Comparison of ENCODE assay signal across 24 cellular contexts in the genomic region with DNA sequence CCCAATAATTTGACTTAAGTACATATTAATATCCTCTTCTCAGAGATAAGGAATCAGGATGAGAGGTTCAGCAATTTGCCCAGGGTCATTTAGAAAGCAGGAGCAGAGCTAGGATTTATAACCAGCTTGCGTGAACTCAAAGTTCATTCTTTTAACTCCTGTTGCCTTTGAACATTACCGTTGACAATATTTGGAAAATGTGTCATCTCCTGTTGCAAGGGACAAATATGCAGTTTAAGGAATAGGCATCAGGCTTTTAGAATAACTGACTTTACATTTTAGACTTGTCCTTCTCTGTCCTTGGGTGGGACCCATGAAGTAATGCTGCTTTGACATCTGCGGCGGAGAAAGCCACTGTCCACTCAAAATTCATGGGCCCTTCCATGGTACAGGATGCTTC.
"Had no signal": no experiment of that assay in that cellular context is flagged by ENCODE, and none has a peak within 500 bp of the region (broad histone marks: within the 10 kb centered on the region; RNA-seq: fewer than 3 reads in every experiment).

No MANE protein-coding gene starts in this region.

- H3K4me1 Mint-ChIP-seq: memory B cell; naive B cell; stimulated activated naive B cell treated with anti-CD40 and anti-IgM and Interleukin-4, amounts not matched to agents 10 μg/mL and 1 μg/mL and 100 μg/mL, for 72 hours had no signal

- H3K27ac Mint-ChIP-seq: memory B cell; naive B cell; natural killer cell treated with Interleukin-12 subunit alpha and Interleukin-12 subunit beta and Interleukin-15 and Interleukin-18, amount 100 ng/mL, for 72 hours; stimulated activated naive B cell treated with anti-CD40 and anti-IgM and Interleukin-4, amounts not matched to agents 10 μg/mL and 1 μg/mL and 100 μg/mL, for 72 hours; stimulated activated naive CD8-positive, alpha-beta T cell treated with anti-CD3 and anti-CD28 coated beads, Interleukin-15, Interleukin-2, amounts not matched to agents 100 ng/mL and 50 ng/mL, for 24 hours had no signal

- H3K27ac ChIP-seq: dorsolateral prefrontal cortex, ovary, psoas muscle, skin epidermis, spleen, thoracic aorta, tibial nerve, upper lobe of right lung, uterus had no signal

- ATAC-seq: mucosa of descending colon; psoas muscle; right cardiac atrium; stimulated activated naive B cell treated with anti-CD40 and anti-IgM and Interleukin-4, amounts not matched to agents 10 μg/mL and 1 μg/mL and 100 μg/mL, for 72 hours; upper lobe of right lung had no signal

- H3K27me3 ChIP-seq: ovary, tibial nerve, uterus had no signal

- FAIRE-seq: colon, frontal cortex, keratinocyte had no signal

- H3K4me3 Mint-ChIP-seq: memory B cell; natural killer cell treated with Interleukin-12 subunit alpha and Interleukin-12 subunit beta and Interleukin-15 and Interleukin-18, amount 100 ng/mL, for 72 hours; stimulated activated naive B cell treated with anti-CD40 and anti-IgM and Interleukin-4, amounts not matched to agents 10 μg/mL and 1 μg/mL and 100 μg/mL, for 72 hours; stimulated activated naive CD8-positive, alpha-beta T cell treated with anti-CD3 and anti-CD28 coated beads, Interleukin-15, Interleukin-2, amounts not matched to agents 100 ng/mL and 50 ng/mL, for 24 hours had no signal

- H3K36me3 Mint-ChIP-seq: naive B cell; natural killer cell treated with Interleukin-12 subunit alpha and Interleukin-12 subunit beta and Interleukin-15 and Interleukin-18, amount 100 ng/mL, for 72 hours; stimulated activated naive B cell treated with anti-CD40 and anti-IgM and Interleukin-4, amounts not matched to agents 10 μg/mL and 1 μg/mL and 100 μg/mL, for 72 hours had no signal

- H3K9me3 ChIP-seq: mucosa of descending colon, ovary, psoas muscle, spleen, thoracic aorta, tibial nerve, upper lobe of right lung, uterus had no signal

- H3K4me1 ChIP-seq: psoas muscle, spleen, tibial nerve, upper lobe of right lung, uterus had no signal

- H3K4me3 ChIP-seq: dorsolateral prefrontal cortex, lung, mucosa of descending colon, ovary, psoas muscle, skin epidermis, spleen, thoracic aorta, tibial nerve, upper lobe of right lung, uterus had no signal

- H3K9me3 Mint-ChIP-seq: natural killer cell treated with Interleukin-12 subunit alpha and Interleukin-12 subunit beta and Interleukin-15 and Interleukin-18, amount 100 ng/mL, for 72 hours; stimulated activated naive B cell treated with anti-CD40 and anti-IgM and Interleukin-4, amounts not matched to agents 10 μg/mL and 1 μg/mL and 100 μg/mL, for 72 hours; stimulated activated naive CD8-positive, alpha-beta T cell treated with anti-CD3 and anti-CD28 coated beads, Interleukin-15, Interleukin-2, amounts not matched to agents 100 ng/mL and 50 ng/mL, for 24 hours had no signal

- H3K36me3 ChIP-seq: ovary, spleen, thoracic aorta, tibial nerve, upper lobe of right lung, uterus had no signal

- DNase-seq: dorsolateral prefrontal cortex; effector CD4-positive, alpha-beta T cell; hypothalamus; mucosa of descending colon; naive B cell; occipital lobe; ovary; psoas muscle; right cardiac atrium; spleen; stimulated activated CD4-positive, alpha-beta T cell treated with anti-CD3 and anti-CD28 coated beads, Interleukin-2, amount 100 ng/mL, for 48 hours; stimulated activated naive B cell treated with anti-CD40 and anti-IgM and Interleukin-4, amounts not matched to agents 10 μg/mL and 1 μg/mL and 100 μg/mL, for 72 hours; upper lobe of right lung; uterus had no signal
